ENCODE assay signal across 8 cellular contexts in genomic region chr19:50510700-50511068, GRCh38. TPM values are rescaled to one million over a fixed set of nuclear protein-coding genes. Genes with fewer than 3 reads are reported as not detected.
DNase-seq lines count a peak whose midpoint lies in the region; ATAC-seq and TF ChIP-seq lines count a peak whose summit lies in the region.

No MANE protein-coding gene starts in this region.

- WGBS in sigmoid colon, 2 donors = 9% methylated on average over 10 of the region's 10 CpGs

- no peaks in the 10 kb centered on the region for H3K9me3 ChIP-seq in sigmoid colon

- no peak for TF ChIP-seq POLR2A in sigmoid colon (IDR thresholded peaks at IDR 0.05)

- POLR2A ChIA-PET in AG04449 (lab: Yijun Ruan, JAX) = interaction anchor here (0.8 to 1.0 kb wide), 3 partner anchors 10 to 273 kb away, joined by 3 to 4 read pairs (median 4); no protein-coding TSS in a partner anchor

- DNase-seq in AG04449 (ENCODE audit: low read depth, low spot score) (no peak), fibroblast of villous mesenchyme (ENCODE audit: low read depth) (no peak), sigmoid colon (no peak), hepatic stellate cell (ENCODE audit: low spot score) (no peak)
- no peak for DNase-seq in activated CD4-positive, CD25-positive, alpha-beta regulatory T cell (lab: John Stamatoyannopoulos, UW)

- ATAC-seq in HG03025 (IDR thresholded peaks at IDR 0.05; ENCODE audit: low FRiP score, unreplicated experiment) (peak; percentile 3), SK-N-SH treated with all-trans-retinoic acid at 6 μM for 48 hours (peak; percentile 3), HG02973 (IDR thresholded peaks at IDR 0.05; ENCODE audit: unreplicated experiment) (no peak)

- CTCF ChIA-PET in AG04449 (lab: Yijun Ruan, JAX) = interaction anchor here (0.9 to 3.2 kb wide), 8 partner anchors 24 to 412 kb away, joined by 3 to 17 read pairs (median 4); no protein-coding TSS in a partner anchor

- no peak for TF ChIP-seq EP300 in sigmoid colon (IDR thresholded peaks at IDR 0.05)

- peaks cover 0 to 7% (median 0%) of the 10 kb centered on the region in 4 donors for H3K36me3 ChIP-seq in sigmoid colon

- peak overlapping the region; percentile 76 to 80 (median 78) for H3K27ac ChIP-seq in sigmoid colon

- H3K4me1 ChIP-seq in sigmoid colon = peaks cover 0 to 15% (median 9%) of the 10 kb centered on the region in 4 donors

- H3K27me3 ChIP-seq in sigmoid colon = peaks cover 0 to 7% (median 0%) of the 10 kb centered on the region in 3 donors

- TF ChIP-seq CTCF in AG04449 (IDR thresholded peaks at IDR 0.05; ENCODE audit: insufficient read depth, low read length, missing control alignments) (no peak), fibroblast of villous mesenchyme (IDR thresholded peaks at IDR 0.05; ENCODE audit: insufficient read depth, low read depth, low read length) (no peak), sigmoid colon (IDR thresholded peaks at IDR 0.05) (no peak)

- intact Hi-C loops in sigmoid colon (cut with DNase I) = loop anchor here (1.0 to 10.0 kb wide), 3 partner anchors 34 to 214 kb away; partner anchors contain the start of genes CLEC11A, EMC10 and GARIN5A

- H3K4me3 ChIP-seq in AG04449 (ENCODE audit: low read depth, low read length) (peak overlapping the region; percentile 89), fibroblast of villous mesenchyme (ENCODE audit: low read depth, low read length) (peak overlapping the region; percentile 95), sigmoid colon (peak overlapping the region; percentile 56 to 94 (median 80))

TF ChIP-seq in SK-N-SH treated with all-trans-retinoic acid at 6 μM for 48 hours, 23 proteins besides CTCF, POLR2A, EP300 and RAD21:
- TF ChIP-seq OSR1 (CRISPR knock-in tag; IDR thresholded peaks at IDR 0.05) = no peak
- no peak for TF ChIP-seq TSHZ2 (CRISPR knock-in tag; IDR thresholded peaks at IDR 0.05)
- TF ChIP-seq POU6F1 (CRISPR knock-in tag; IDR thresholded peaks at IDR 0.05; ENCODE audit: borderline replicate concordance, low read depth) = no peak

RNA-seq across cellular contexts. Expression of gene JOSD2, which starts 0.3 kb away (rescaled TPM):
- total RNA-seq in fibroblast of villous mesenchyme = 22.9 and 30.0 TPM in 2 replicates
- 10 to 100 TPM; 23.5 to 47.9 (median 33.7) TPM for total RNA-seq in sigmoid colon
- 10 to 100 TPM; 55.3 to 85.1 (median 65.7) TPM for polyA plus RNA-seq in sigmoid colon

RNA-seq across cellular contexts. Expression of gene ASPDH, which starts 3.0 kb away (rescaled TPM):
- total RNA-seq in fibroblast of villous mesenchyme = not detected in 2 replicates
- total RNA-seq in sigmoid colon = not detected
- polyA plus RNA-seq in sigmoid colon = not detected

RNA-seq across cellular contexts. Expression of gene GARIN5A, which starts 34.0 kb away (rescaled TPM):
- 0.32 TPM in 1 of 2 replicates, not detected in the other for total RNA-seq in fibroblast of villous mesenchyme
- 1 to 10 TPM in 2 of 4 donors, under 1 TPM in 1, not detected in 1; 0.36 to 7.1 (median 1.2) TPM for total RNA-seq in sigmoid colon
- polyA plus RNA-seq in sigmoid colon = 1 to 10 TPM in 2 of 3 donors, not detected in 1; 1.6 to 2.8 TPM

RNA-seq across cellular contexts. Expression of gene EMC10, which starts 34.4 kb away (rescaled TPM):
- total RNA-seq in fibroblast of villous mesenchyme (38.7 and 40.6 TPM in 2 replicates), sigmoid colon (10 to 100 TPM; 38.5 to 48.5 (median 42.3) TPM)
- polyA plus RNA-seq in sigmoid colon = 100 to 1,000 TPM in 1 of 3 donors, 10 to 100 TPM in 2; 34.2 to 140 (median 41.8) TPM

RNA-seq across cellular contexts. Expression of gene LRRC4B, which starts 57.6 kb away (rescaled TPM):
- total RNA-seq in fibroblast of villous mesenchyme (under 0.01 TPM in 1 of 2 replicates, not detected in the other), sigmoid colon (1 to 10 TPM; 2.2 to 2.7 (median 2.4) TPM)
- 1 to 10 TPM in 1 of 3 donors, under 1 TPM in 1, not detected in 1; 0.23 to 2.8 TPM for polyA plus RNA-seq in sigmoid colon
